8 cellular contexts compared by ENCODE assay signal in the genomic region with DNA sequence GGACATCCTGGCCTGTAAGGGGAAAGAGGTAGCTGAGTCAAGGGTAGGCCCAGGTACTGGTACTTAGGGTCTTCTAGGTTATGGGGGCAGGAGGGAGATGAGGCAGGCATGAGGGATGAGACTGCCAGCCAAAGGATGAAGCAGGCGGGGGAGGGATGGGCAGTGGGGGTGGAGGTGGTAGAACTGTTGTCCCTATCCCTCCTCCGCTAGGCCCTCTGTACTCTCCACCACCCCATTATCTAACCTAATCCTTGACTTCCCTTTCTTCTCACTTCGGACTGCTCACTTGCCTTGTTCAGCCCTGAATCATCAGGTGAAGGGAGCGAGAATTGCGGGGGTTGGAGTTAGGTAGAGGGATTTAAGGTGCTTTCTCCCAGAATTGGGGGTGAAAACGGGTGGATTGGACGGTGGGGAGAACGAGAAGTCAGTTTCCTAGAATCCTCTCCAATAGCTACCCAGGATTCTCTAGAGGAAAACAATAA. TPM values are rescaled to one million over a fixed set of nuclear protein-coding genes. Genes with fewer than 3 reads are reported as not detected.
DNase-seq lines count a peak whose midpoint lies in the region; ATAC-seq, FAIRE-seq and TF ChIP-seq lines count a peak whose summit lies in the region.

No MANE protein-coding gene starts in this region.

- POLR2A ChIA-PET in endothelial cell of umbilical vein (lab: Charles Lee) = interaction anchor here (0.9 to 1.0 kb wide), 2 partner anchors 17 to 27 kb away, joined by 4 read pairs; a partner anchor contains a TSS

- BruUV-seq in endothelial cell of umbilical vein (replicated peaks; lab: Mats Ljungman, UMichigan) = TSS peak; percentile 93

- H2AFZ ChIP-seq in OCI-LY3 (ENCODE audit: low read depth, low read length) (peak overlapping the region; percentile 52), endothelial cell of umbilical vein (ENCODE audit: low read depth, low read length) (peak overlapping the region; percentile 63), neuronal stem cell (ENCODE audit: low read length) (peak overlapping the region; percentile 84)

- H3K9ac ChIP-seq in ES-I3 (ENCODE audit: low read depth, low read length) (peak overlapping the region; percentile 84), OCI-LY3 (ENCODE audit: low read length) (peak overlapping the region; percentile 96), endothelial cell of umbilical vein (replicated peaks; ENCODE audit: extremely low read depth, insufficient read depth, low read length) (peak overlapping the region; percentile 89), neuronal stem cell (ENCODE audit: low read depth, low read length, poor library complexity) (peak overlapping the region; percentile 78)

- H2BK15ac ChIP-seq in neuronal stem cell (ENCODE audit: low read length) = peak overlapping the region; percentile 10

- H3K9me1 ChIP-seq in endothelial cell of umbilical vein (replicated peaks; ENCODE audit: control insufficient read depth, extremely low read depth, insufficient read depth, low read length) = no peaks in the 10 kb centered on the region

- H3K79me2 ChIP-seq in OCI-LY3 (ENCODE audit: low read length) = peaks cover 11% of the 10 kb centered on the region
- no peaks in the 10 kb centered on the region for H3K79me2 ChIP-seq in endothelial cell of umbilical vein (ENCODE audit: control insufficient read depth, insufficient read depth, low read length)

- no peak overlapping the region for H2BK120ac ChIP-seq in neuronal stem cell (ENCODE audit: low read depth, low read length)

- no peak for ATAC-seq in GM18498 (IDR thresholded peaks at IDR 0.05; ENCODE audit: unreplicated experiment)

- WGBS in neuronal stem cell (ENCODE audit: extremely low coverage in 2 of 2, insufficient read length in 2 of 2, insufficient replicate concordance in 1 of 2), 2 donors = no CpG with 5 or more reads among the region's 8 CpGs

- no peak for TF ChIP-seq POLR2A in endothelial cell of umbilical vein (IDR thresholded peaks at IDR 0.05; ENCODE audit: low read depth, low read length)

- CTCF ChIA-PET in endothelial cell of umbilical vein (lab: Charles Lee) = interaction anchor here (0.7 to 2.7 kb wide), 7 partner anchors 8 to 144 kb away, joined by 3 to 13 read pairs (median 4); a partner anchor contains a TSS

- peak overlapping the region; percentile 37 for H3K4ac ChIP-seq in neuronal stem cell (ENCODE audit: low read length)

- TF ChIP-seq CTCF in OCI-LY3 (IDR thresholded peaks at IDR 0.05; ENCODE audit: low read depth, low read length) (no peak), endothelial cell of umbilical vein (IDR thresholded peaks at IDR 0.05; ENCODE audit: extremely low read depth in 1 of 2, insufficient read depth in 1 of 2, low read depth in 1 of 2, low read length in 2 of 2) (no peak)

- H4K91ac ChIP-seq in neuronal stem cell (ENCODE audit: low read depth, low read length, poor library complexity) = peak overlapping the region; percentile 41

- no peaks in the 10 kb centered on the region for H3K79me1 ChIP-seq in neuronal stem cell (ENCODE audit: low read depth, low read length)

- no peak overlapping the region for H3K14ac ChIP-seq in neuronal stem cell (ENCODE audit: low read length)

- H3K4me2 ChIP-seq in OCI-LY3 (ENCODE audit: low read length) (peak overlapping the region; percentile 97), endothelial cell of umbilical vein (ENCODE audit: insufficient read depth, low read length) (peak overlapping the region; percentile 85), neuronal stem cell (ENCODE audit: insufficient read depth, low read length, poor library complexity, severe bottlenecking) (peak overlapping the region; percentile 63)

- H4K8ac ChIP-seq in neuronal stem cell (ENCODE audit: low read depth, low read length) = peak overlapping the region; percentile 90

- H2BK12ac ChIP-seq in neuronal stem cell (ENCODE audit: low read length) = no peak overlapping the region

- no peak for FAIRE-seq in endothelial cell of umbilical vein (lab: Jason Lieb, UNC)

- peaks cover 18% of the 10 kb centered on the region for H3K4me1 ChIP-seq in ES-I3 (ENCODE audit: insufficient read depth, low read length)
- H3K4me1 ChIP-seq in OCI-LY3 (ENCODE audit: low read length) = peaks cover 35% of the 10 kb centered on the region
- H3K4me1 ChIP-seq in endothelial cell of umbilical vein (ENCODE audit: control insufficient read depth, extremely low read depth, insufficient read depth, low read length) = peaks cover 16% of the 10 kb centered on the region
- H3K4me1 ChIP-seq in neuronal stem cell (ENCODE audit: control insufficient read depth in 2 of 2, insufficient read depth in 1 of 2, low read depth in 1 of 2, low read length in 2 of 2) = peaks cover 6 to 9% of the 10 kb centered on the region in 2 donors

- peak overlapping the region; percentile 17 for H2AK5ac ChIP-seq in neuronal stem cell (ENCODE audit: low read depth, low read length)

- H3K36me3 ChIP-seq in ES-I3 (ENCODE audit: insufficient read depth, low read length) (no peaks in the 10 kb centered on the region), OCI-LY3 (replicated peaks; ENCODE audit: low read depth, low read length) (no peaks in the 10 kb centered on the region), endothelial cell of umbilical vein (ENCODE audit: control insufficient read depth in 2 of 2, extremely low read depth in 1 of 2, insufficient read depth in 2 of 2, low read length in 2 of 2) (no peaks in the 10 kb centered on the region), neuronal stem cell (replicated peaks in 1 of 2; ENCODE audit: control insufficient read depth in 2 of 2, insufficient read depth in 2 of 2, low read length in 2 of 2) (peaks cover 0 to 5% of the 10 kb centered on the region in 2 donors)

- H3K27ac ChIP-seq in OCI-LY3 (ENCODE audit: low read length) (peak overlapping the region; percentile 89), endothelial cell of umbilical vein (ENCODE audit: insufficient read depth, low read depth, low read length) (peak overlapping the region; percentile 97), neuronal stem cell (replicated peaks; ENCODE audit: low read length) (peak overlapping the region; percentile 92)

- intact Hi-C loops in endothelial cell of umbilical vein (cut with micrococcal nuclease) = loop anchor here (1.0 kb wide), 1 partner anchor 33 kb away; a partner anchor contains a TSS

- peak overlapping the region; percentile 2 for H3K23ac ChIP-seq in neuronal stem cell (ENCODE audit: low read depth, low read length, poor library complexity)

- H4K20me1 ChIP-seq in OCI-LY3 (ENCODE audit: insufficient read depth, low read length) (no peaks in the 10 kb centered on the region), endothelial cell of umbilical vein (replicated peaks; ENCODE audit: control insufficient read depth, extremely low read depth, insufficient read depth, low read length) (no peaks in the 10 kb centered on the region)

- DNase-seq in endothelial cell of umbilical vein (ENCODE audit: low read depth, low spot score) (peak; percentile 7), neuronal stem cell (ENCODE audit: low spot score) (no peak), DMS153 (lab: John Stamatoyannopoulos, UW) (no peak), NCI-H187 treated with DMSO at 0.1 percent for 48 hours (lab: John Stamatoyannopoulos, UW) (no peak), SK-N-DZ (ENCODE audit: low spot score) (no peak)

- no peak overlapping the region for H2BK5ac ChIP-seq in neuronal stem cell (ENCODE audit: low read length)

- H3K4me3 ChIP-seq in OCI-LY3 (ENCODE audit: low read length) (peak overlapping the region; percentile 84), endothelial cell of umbilical vein (replicated peaks in 1 of 3; ENCODE audit: insufficient read depth in 1 of 3, low read depth in 1 of 3, low read length in 3 of 3) (peak overlapping the region; percentile 45 to 70 (median 49)), neuronal stem cell (ENCODE audit: low read length in 2 of 2) (peak overlapping the region; percentile 66 to 84)

- H3K18ac ChIP-seq in neuronal stem cell (ENCODE audit: low read length) = peak overlapping the region; percentile 71

- H3K27me3 ChIP-seq in OCI-LY3 (ENCODE audit: low read depth, low read length) (no peaks in the 10 kb centered on the region), endothelial cell of umbilical vein (ENCODE audit: control insufficient read depth in 2 of 2, insufficient read depth in 2 of 2, low read length in 2 of 2) (no peaks in the 10 kb centered on the region), neuronal stem cell (ENCODE audit: control insufficient read depth in 3 of 3, insufficient read depth in 3 of 3, low read depth in 1 of 3, low read length in 3 of 3) (no peaks in the 10 kb centered on the region)

- H3K9me3 ChIP-seq in ES-I3 (ENCODE audit: control insufficient read depth, insufficient read depth, low read length) = no peaks in the 10 kb centered on the region
- H3K9me3 ChIP-seq in OCI-LY3 (ENCODE audit: insufficient read depth, low read length) = no peaks in the 10 kb centered on the region
- H3K9me3 ChIP-seq in endothelial cell of umbilical vein (replicated peaks; ENCODE audit: control insufficient read depth, insufficient read depth, low read length) = no peaks in the 10 kb centered on the region
- H3K9me3 ChIP-seq in neuronal stem cell (replicated peaks in 1 of 2; ENCODE audit: control insufficient read depth in 2 of 2, insufficient read depth in 1 of 2, low read depth in 1 of 2, low read length in 2 of 2) = no peaks in the 10 kb centered on the region

- dilution Hi-C loops in endothelial cell of umbilical vein (cut with MboI; ENCODE audit: extremely low pct_ligation_motif_present, low sequenced_read_pairs) = no loop called here

RNA-seq across cellular contexts. Expression of a gene that starts 0.6 kb away (rescaled TPM):
- total RNA-seq in endothelial cell of umbilical vein = 21.5 and 24.4 TPM in 2 replicates
- 21.0 and 21.9 TPM in 2 replicates for polyA plus RNA-seq in endothelial cell of umbilical vein
- 7.7 and 9.1 TPM in 2 replicates for polyA plus RNA-seq in endothelial cell of umbilical vein (2011; cell fraction: cytosol; rRNA removed)
- polyA plus RNA-seq in endothelial cell of umbilical vein (2011; cell fraction: nucleus; rRNA removed) = 319 and 357 TPM in 2 replicates
- polyA plus RNA-seq in endothelial cell of umbilical vein (2012) = 14.4 and 14.8 TPM in 2 replicates
- polyA minus RNA-seq in endothelial cell of umbilical vein = 41.2 and 42.8 TPM in 2 replicates
- polyA minus RNA-seq in endothelial cell of umbilical vein (2011; cell fraction: cytosol; rRNA and poly(A)+ RNA removed) = 9.5 TPM
- polyA minus RNA-seq in endothelial cell of umbilical vein (2011; cell fraction: nucleus; rRNA and poly(A)+ RNA removed) = 31.3 and 47.7 TPM in 2 replicates
- polyA plus RNA-seq in neuronal stem cell (2013, experiment 1 of 2) = 34.2 TPM
- polyA plus RNA-seq in neuronal stem cell (2013, experiment 2 of 2) = 33.0 TPM
- 54.5 and 62.8 TPM in 2 replicates for polyA plus RNA-seq in SK-N-DZ (2014; cell fraction: cytosol; rRNA removed)
- polyA plus RNA-seq in SK-N-DZ (2014; cell fraction: nucleus; rRNA removed) = 887 and 954 TPM in 2 replicates

RNA-seq across cellular contexts. Expression of a gene that starts 5.4 kb away (rescaled TPM):
- not detected in 2 replicates for total RNA-seq in endothelial cell of umbilical vein
- polyA plus RNA-seq in endothelial cell of umbilical vein = 0.12 TPM in 1 of 2 replicates, not detected in the other
- 0.14 and 0.26 TPM in 2 replicates for polyA plus RNA-seq in endothelial cell of umbilical vein (2011; cell fraction: cytosol; rRNA removed)
- 0.16 and 0.60 TPM in 2 replicates for polyA plus RNA-seq in endothelial cell of umbilical vein (2011; cell fraction: nucleus; rRNA removed)
- 0.34 TPM in 1 of 2 replicates, not detected in the other for polyA plus RNA-seq in endothelial cell of umbilical vein (2012)
- polyA minus RNA-seq in endothelial cell of umbilical vein = 0.51 TPM in 1 of 2 replicates, not detected in the other
- not detected for polyA minus RNA-seq in endothelial cell of umbilical vein (2011; cell fraction: cytosol; rRNA and poly(A)+ RNA removed)
- polyA minus RNA-seq in endothelial cell of umbilical vein (2011; cell fraction: nucleus; rRNA and poly(A)+ RNA removed) = not detected in 2 replicates
- 0.17 TPM for polyA plus RNA-seq in neuronal stem cell (2013, experiment 1 of 2)
- polyA plus RNA-seq in neuronal stem cell (2013, experiment 2 of 2) = 0.32 TPM
- polyA plus RNA-seq in SK-N-DZ (2014; cell fraction: cytosol; rRNA removed) = 0.53 and 0.96 TPM in 2 replicates
- 2.4 TPM in 1 of 2 replicates, not detected in the other for polyA plus RNA-seq in SK-N-DZ (2014; cell fraction: nucleus; rRNA removed)

RNA-seq across cellular contexts. Expression of a gene that starts 17.4 kb away (rescaled TPM):
- total RNA-seq in endothelial cell of umbilical vein = 166 and 183 TPM in 2 replicates
- polyA plus RNA-seq in endothelial cell of umbilical vein = 205 and 256 TPM in 2 replicates
- polyA plus RNA-seq in endothelial cell of umbilical vein (2011; cell fraction: cytosol; rRNA removed) = 238 and 263 TPM in 2 replicates
- 141 and 154 TPM in 2 replicates for polyA plus RNA-seq in endothelial cell of umbilical vein (2011; cell fraction: nucleus; rRNA removed)
- 181 and 192 TPM in 2 replicates for polyA plus RNA-seq in endothelial cell of umbilical vein (2012)
- 143 and 166 TPM in 2 replicates for polyA minus RNA-seq in endothelial cell of umbilical vein
- 74.5 TPM for polyA minus RNA-seq in endothelial cell of umbilical vein (2011; cell fraction: cytosol; rRNA and poly(A)+ RNA removed)
- 38.9 and 39.9 TPM in 2 replicates for polyA minus RNA-seq in endothelial cell of umbilical vein (2011; cell fraction: nucleus; rRNA and poly(A)+ RNA removed)
- 129 TPM for polyA plus RNA-seq in neuronal stem cell (2013, experiment 1 of 2)
- polyA plus RNA-seq in neuronal stem cell (2013, experiment 2 of 2) = 132 TPM
- polyA plus RNA-seq in SK-N-DZ (2014; cell fraction: cytosol; rRNA removed) = 153 and 168 TPM in 2 replicates
- 115 and 135 TPM in 2 replicates for polyA plus RNA-seq in SK-N-DZ (2014; cell fraction: nucleus; rRNA removed)

RNA-seq across cellular contexts. Expression of a gene that starts 26.7 kb away (rescaled TPM):
- total RNA-seq in endothelial cell of umbilical vein = 66.5 and 74.8 TPM in 2 replicates
- polyA plus RNA-seq in endothelial cell of umbilical vein = 58.5 and 62.8 TPM in 2 replicates
- polyA plus RNA-seq in endothelial cell of umbilical vein (2011; cell fraction: cytosol; rRNA removed) = 33.0 and 34.0 TPM in 2 replicates
- polyA plus RNA-seq in endothelial cell of umbilical vein (2011; cell fraction: nucleus; rRNA removed) = 228 and 244 TPM in 2 replicates
- polyA plus RNA-seq in endothelial cell of umbilical vein (2012) = 50.1 and 57.4 TPM in 2 replicates
- polyA minus RNA-seq in endothelial cell of umbilical vein = 97.4 and 126 TPM in 2 replicates
- 21.1 TPM for polyA minus RNA-seq in endothelial cell of umbilical vein (2011; cell fraction: cytosol; rRNA and poly(A)+ RNA removed)
- 69.8 and 97.6 TPM in 2 replicates for polyA minus RNA-seq in endothelial cell of umbilical vein (2011; cell fraction: nucleus; rRNA and poly(A)+ RNA removed)
- 22.3 TPM for polyA plus RNA-seq in neuronal stem cell (2013, experiment 1 of 2)
- 24.5 TPM for polyA plus RNA-seq in neuronal stem cell (2013, experiment 2 of 2)
- 30.2 and 39.8 TPM in 2 replicates for polyA plus RNA-seq in SK-N-DZ (2014; cell fraction: cytosol; rRNA removed)
- 71.5 and 79.5 TPM in 2 replicates for polyA plus RNA-seq in SK-N-DZ (2014; cell fraction: nucleus; rRNA removed)

RNA-seq across cellular contexts. Expression of a gene that starts 29.4 kb away (rescaled TPM):
- total RNA-seq in endothelial cell of umbilical vein = not detected in 2 replicates
- not detected in 2 replicates for polyA plus RNA-seq in endothelial cell of umbilical vein
- polyA plus RNA-seq in endothelial cell of umbilical vein (2011; cell fraction: cytosol; rRNA removed) = not detected in 2 replicates
- not detected in 2 replicates for polyA plus RNA-seq in endothelial cell of umbilical vein (2011; cell fraction: nucleus; rRNA removed)
- not detected in 2 replicates for polyA plus RNA-seq in endothelial cell of umbilical vein (2012)
- polyA minus RNA-seq in endothelial cell of umbilical vein = not detected in 2 replicates
- polyA minus RNA-seq in endothelial cell of umbilical vein (2011; cell fraction: cytosol; rRNA and poly(A)+ RNA removed) = not detected
- not detected in 2 replicates for polyA minus RNA-seq in endothelial cell of umbilical vein (2011; cell fraction: nucleus; rRNA and poly(A)+ RNA removed)
- not detected for polyA plus RNA-seq in neuronal stem cell (2013, experiment 1 of 2)
- polyA plus RNA-seq in neuronal stem cell (2013, experiment 2 of 2) = not detected
- polyA plus RNA-seq in SK-N-DZ (2014; cell fraction: cytosol; rRNA removed) = not detected in 2 replicates
- not detected in 2 replicates for polyA plus RNA-seq in SK-N-DZ (2014; cell fraction: nucleus; rRNA removed)
